In the genomic region with DNA sequence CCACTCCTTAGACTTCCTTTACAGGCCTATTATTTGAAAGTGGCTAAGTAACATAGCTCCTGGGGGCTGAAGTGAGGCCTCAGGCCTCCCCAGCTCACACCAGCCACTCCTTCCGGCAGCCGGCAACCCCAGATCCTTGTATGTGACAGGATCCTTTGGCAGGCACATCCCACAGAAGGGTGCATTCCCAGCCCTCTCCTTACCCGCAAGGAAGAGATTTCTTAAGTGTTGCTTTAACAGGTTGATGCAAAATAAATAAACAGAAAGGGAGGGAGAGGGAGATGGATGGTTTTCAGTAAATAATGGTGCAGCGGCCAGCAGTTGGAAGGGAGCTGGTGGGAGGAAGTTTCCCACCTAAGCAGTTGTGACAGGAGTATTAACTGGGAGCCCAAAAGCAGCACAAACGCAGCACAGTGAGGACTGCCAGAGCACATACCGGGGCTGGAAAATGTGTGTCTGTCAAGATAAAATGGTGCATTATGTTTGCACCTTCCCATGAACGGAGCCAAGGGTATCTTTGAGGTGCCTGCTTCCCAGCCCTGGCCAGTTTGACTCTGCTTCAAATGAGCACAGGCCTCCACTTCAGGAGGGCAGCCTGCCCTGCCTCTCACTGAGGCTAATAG, we compare ENCODE assay signal across 1 cellular context.
TF ChIP-seq lines count a peak whose summit lies in the region.

No MANE protein-coding gene starts in this region.

TF ChIP-seq in H1, 55 proteins besides CTCF, POLR2A, EP300 and RAD21 (continued from another document):
- TF ChIP-seq HDAC6 (IDR thresholded peaks at IDR 0.05; ENCODE audit: low read depth, low read length) (no peak), NANOG (IDR thresholded peaks at IDR 0.05; ENCODE audit: insufficient read depth, low read depth, low read length, poor library complexity, severe bottlenecking) (no peak), NRF1 (IDR thresholded peaks at IDR 0.05; ENCODE audit: low read depth, low read length) (no peak), RXRA (IDR thresholded peaks at IDR 0.05; ENCODE audit: insufficient read depth, low read depth, low read length) (no peak)
- TF ChIP-seq, protein P1, sequence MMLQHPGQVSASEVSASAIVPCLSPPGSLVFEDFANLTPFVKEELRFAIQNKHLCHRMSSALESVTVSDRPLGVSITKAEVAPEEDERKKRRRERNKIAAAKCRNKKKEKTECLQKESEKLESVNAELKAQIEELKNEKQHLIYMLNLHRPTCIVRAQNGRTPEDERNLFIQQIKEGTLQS (IDR thresholded peaks at IDR 0.05; ENCODE audit: insufficient read depth, low read depth, low read length), result no peak
- TF ChIP-seq, protein P2, sequence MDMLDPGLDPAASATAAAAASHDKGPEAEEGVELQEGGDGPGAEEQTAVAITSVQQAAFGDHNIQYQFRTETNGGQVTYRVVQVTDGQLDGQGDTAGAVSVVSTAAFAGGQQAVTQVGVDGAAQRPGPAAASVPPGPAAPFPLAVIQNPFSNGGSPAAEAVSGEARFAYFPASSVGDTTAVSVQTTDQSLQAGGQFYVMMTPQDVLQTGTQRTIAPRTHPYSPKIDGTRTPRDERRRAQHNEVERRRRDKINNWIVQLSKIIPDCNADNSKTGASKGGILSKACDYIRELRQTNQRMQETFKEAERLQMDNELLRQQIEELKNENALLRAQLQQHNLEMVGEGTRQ (IDR thresholded peaks at IDR 0.05; ENCODE audit: low read length), result no peak
